Comparison of ENCODE assay signal across 8 cellular contexts in the genomic region with DNA sequence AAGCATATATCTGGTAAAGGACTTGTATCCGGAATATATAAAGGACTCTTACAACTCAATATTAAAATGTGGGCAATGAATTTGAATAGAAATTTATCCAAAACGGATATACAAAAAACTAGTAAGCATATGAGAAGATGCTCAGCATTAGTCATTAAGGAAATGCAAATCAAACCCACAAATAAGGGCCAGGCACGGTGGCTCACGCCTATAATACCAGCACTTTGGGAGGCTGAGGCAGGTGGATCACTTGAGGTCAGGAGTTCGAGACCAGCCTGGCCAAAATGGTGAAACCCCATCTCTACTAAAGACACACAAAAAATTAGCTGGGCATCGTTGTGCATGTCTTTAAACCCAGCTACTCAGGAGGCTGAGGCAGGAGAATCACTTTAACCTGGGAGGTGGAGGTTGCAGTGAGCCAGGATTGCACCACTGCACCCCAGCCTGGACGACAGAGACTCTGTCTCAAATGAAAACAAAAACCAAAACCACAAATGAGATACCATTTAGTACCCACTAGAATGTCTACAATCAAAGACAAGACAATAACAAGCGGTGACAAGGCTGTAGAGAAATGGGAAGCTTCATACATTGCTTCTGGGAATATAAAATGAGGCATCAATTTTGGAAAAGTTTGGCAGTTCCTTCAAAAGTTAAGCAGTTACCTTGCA. TPM values are rescaled to one million over a fixed set of nuclear protein-coding genes. Genes with fewer than 3 reads are reported as not detected.
DNase-seq lines count a peak whose midpoint lies in the region; ATAC-seq, FAIRE-seq and TF ChIP-seq lines count a peak whose summit lies in the region.
"Not testable (repeated sequence)": the region's sequence is repeated elsewhere in the genome, so short reads cannot be mapped to it uniquely, and the experiment has no call there.

No MANE protein-coding gene starts in this region.

- H3K79me2 ChIP-seq in OCI-LY3 (ENCODE audit: low read length) (peaks cover 98% of the 10 kb centered on the region), keratinocyte (ENCODE audit: control insufficient read depth, insufficient read depth, low read length) (peaks cover 93% of the 10 kb centered on the region)

- H3K9me3 ChIP-seq in CD4-positive, CD25-positive, alpha-beta regulatory T cell (ENCODE audit: control insufficient read depth in 2 of 2, low read length in 2 of 2); OCI-LY3 (ENCODE audit: insufficient read depth, low read length); keratinocyte (ENCODE audit: control insufficient read depth, low read depth, low read length); spleen: not testable (repeated sequence)

- intact Hi-C loops in activated CD4-positive, alpha-beta T cell treated with anti-CD3 and anti-CD28 coated beads, Interleukin-2, amount 10 ng/mL, durations not matched to agents 24 days and 14 days (cut with micrococcal nuclease); spleen (cut with DNase I; ENCODE audit: low total_unique reads): not testable (repeated sequence)

- H3K4me2 ChIP-seq in OCI-LY3 (ENCODE audit: low read length) (peak overlapping the region; percentile 61), keratinocyte (ENCODE audit: control insufficient read depth, extremely low read depth, insufficient read depth, low read depth, low read length) (peak overlapping the region; percentile 16)

- peak overlapping the region; percentile 47 for H3K27ac ChIP-seq in CD4-positive, CD25-positive, alpha-beta regulatory T cell (ENCODE audit: insufficient read depth, low read length, poor library complexity, severe bottlenecking)
- peak overlapping the region; percentile 41; the same call in 1 of the 2 replicates for H3K27ac ChIP-seq in OCI-LY3 (ENCODE audit: low read length)
- peak overlapping the region; percentile 27 for H3K27ac ChIP-seq in keratinocyte (ENCODE audit: control insufficient read depth, insufficient read depth, low read length)
- H3K27ac ChIP-seq in spleen: peak overlapping the region in 6 of 8 donors; percentile 45 to 78 (median 65)

- H4K20me1 ChIP-seq in OCI-LY3 (ENCODE audit: insufficient read depth, low read length): peaks cover 88% of the 10 kb centered on the region
- H4K20me1 ChIP-seq in keratinocyte (ENCODE audit: control insufficient read depth, extremely low read depth, insufficient read depth, low read length): peaks cover 43% of the 10 kb centered on the region

- not testable (repeated sequence) for TF ChIP-seq POLR2A in spleen (IDR thresholded peaks at IDR 0.05)

- peak overlapping the region; percentile 77 for H3K4me3 ChIP-seq in CD4-positive, CD25-positive, alpha-beta regulatory T cell (ENCODE audit: low read depth, low read length)
- H3K4me3 ChIP-seq in OCI-LY3 (ENCODE audit: low read length): peak overlapping the region; percentile 54
- not testable (repeated sequence) for H3K4me3 ChIP-seq in keratinocyte (ENCODE audit: control insufficient read depth in 2 of 3, extremely low read depth in 1 of 3, insufficient read depth in 2 of 3, low read depth in 1 of 3, low read length in 3 of 3)
- H3K4me3 ChIP-seq in spleen: peak overlapping the region in 1 of 8 donors; percentile 42

- not testable (repeated sequence) for H3K9me3 Mint-ChIP-seq in CD4-positive, CD25-positive, alpha-beta regulatory T cell; activated CD4-positive, alpha-beta T cell treated with anti-CD3 and anti-CD28 coated beads, Interleukin-2, amount 10 ng/mL, durations not matched to agents 24 days and 14 days; activated naive CD4-positive, alpha-beta T cell treated with anti-CD3 and anti-CD28 coated beads, Interleukin-2, amount 50 U/mL, for 24 hours

- not testable (repeated sequence) for H3K27me3 ChIP-seq in CD4-positive, CD25-positive, alpha-beta regulatory T cell (ENCODE audit: control insufficient read depth, insufficient read depth, low read length); OCI-LY3 (ENCODE audit: low read depth, low read length); keratinocyte (ENCODE audit: control insufficient read depth, extremely low read depth, insufficient read depth, low read length); spleen (replicated peaks in 1 of 7)

- dilution Hi-C loops in keratinocyte (cut with MboI; ENCODE audit: extremely low pct_ligation_motif_present, low sequenced_read_pairs): not testable (repeated sequence)

- H2AFZ ChIP-seq in OCI-LY3 (ENCODE audit: low read depth, low read length); keratinocyte (ENCODE audit: control insufficient read depth, low read length): not testable (repeated sequence)

- FAIRE-seq in keratinocyte (lab: Jason Lieb, UNC): not testable (repeated sequence)

- H3K27ac Mint-ChIP-seq in CD4-positive, CD25-positive, alpha-beta regulatory T cell: peak overlapping the region; percentile 73 to 87 (median 73)
- peak overlapping the region; percentile 76 for H3K27ac Mint-ChIP-seq in activated CD4-positive, alpha-beta T cell treated with anti-CD3 and anti-CD28 coated beads, Interleukin-2, amount 10 ng/mL, durations not matched to agents 24 days and 14 days
- H3K27ac Mint-ChIP-seq in activated naive CD4-positive, alpha-beta T cell treated with anti-CD3 and anti-CD28 coated beads, Interleukin-2, amount 50 U/mL, for 24 hours: peak overlapping the region; percentile 91

- H3K9ac ChIP-seq in OCI-LY3 (ENCODE audit: low read length); keratinocyte (ENCODE audit: control insufficient read depth, extremely low read depth, insufficient read depth, low read length): not testable (repeated sequence)

- H3K9me1 ChIP-seq in keratinocyte (ENCODE audit: control insufficient read depth, extremely low read depth, insufficient read depth, low read length): not testable (repeated sequence)

- WGBS in spleen, 5 donors: 47 to 60% (median 53%) methylated on average over 8 of the region's 8 CpGs

- DNase-seq in CD4-positive, CD25-positive, alpha-beta regulatory T cell: peak in 1 of 3 donors; percentile 24
- peak; percentile 62 for DNase-seq in activated CD4-positive, alpha-beta T cell treated with anti-CD3 and anti-CD28 coated beads, Interleukin-2, amount 10 ng/mL, durations not matched to agents 24 days and 14 days
- DNase-seq in keratinocyte (ENCODE audit: low read depth, low spot score); spleen: not testable (repeated sequence)

- peaks cover 69% of the 10 kb centered on the region for H3K4me1 ChIP-seq in CD4-positive, CD25-positive, alpha-beta regulatory T cell (ENCODE audit: control insufficient read depth, insufficient read depth, low read length, poor library complexity, severe bottlenecking)
- H3K4me1 ChIP-seq in OCI-LY3 (ENCODE audit: low read length) (peaks cover 51% of the 10 kb centered on the region), keratinocyte (ENCODE audit: control insufficient read depth, extremely low read depth, insufficient read depth, low read length) (peaks cover 17% of the 10 kb centered on the region), spleen (peaks cover 48 to 98% (median 85%) of the 10 kb centered on the region in 6 donors)

- peaks cover 27% of the 10 kb centered on the region for H3K36me3 Mint-ChIP-seq in CD4-positive, CD25-positive, alpha-beta regulatory T cell
- peaks cover 23% of the 10 kb centered on the region for H3K36me3 Mint-ChIP-seq in activated CD4-positive, alpha-beta T cell treated with anti-CD3 and anti-CD28 coated beads, Interleukin-2, amount 10 ng/mL, durations not matched to agents 24 days and 14 days (ENCODE audit: low read depth)
- not testable (repeated sequence) for H3K36me3 Mint-ChIP-seq in activated naive CD4-positive, alpha-beta T cell treated with anti-CD3 and anti-CD28 coated beads, Interleukin-2, amount 50 U/mL, for 24 hours

- peak in 1 of 2 donors; percentile 46 for ATAC-seq in CD4-positive, CD25-positive, alpha-beta regulatory T cell (ENCODE audit: low read depth in 2 of 2)
- ATAC-seq in GM18861 (IDR thresholded peaks at IDR 0.05; ENCODE audit: unreplicated experiment): peak; percentile 37
- peak; percentile 51 for ATAC-seq in HG02885 (IDR thresholded peaks at IDR 0.05; ENCODE audit: poor library complexity, unreplicated experiment)

- not testable (repeated sequence) for TF ChIP-seq CTCF in OCI-LY3 (IDR thresholded peaks at IDR 0.05; ENCODE audit: low read depth, low read length); keratinocyte (optimal IDR thresholded peaks at IDR 0.05 in 1 of 3, IDR thresholded peaks at IDR 0.05 in 1 of 3, conservative IDR thresholded peaks at IDR 0.05 in 1 of 3; ENCODE audit: extremely low read depth in 1 of 3, insufficient read depth in 2 of 3, low read length in 3 of 3); spleen (IDR thresholded peaks at IDR 0.05 in 8 of 11, conservative IDR thresholded peaks at IDR 0.05 in 3 of 11)

- peaks cover 18% of the 10 kb centered on the region for H3K36me3 ChIP-seq in CD4-positive, CD25-positive, alpha-beta regulatory T cell (ENCODE audit: control insufficient read depth, insufficient read depth, low read length)
- H3K36me3 ChIP-seq in OCI-LY3 (replicated peaks; ENCODE audit: low read depth, low read length): peaks cover 22% of the 10 kb centered on the region
- H3K36me3 ChIP-seq in keratinocyte (ENCODE audit: control insufficient read depth in 2 of 2, extremely low read depth in 1 of 2, insufficient read depth in 2 of 2, low read length in 2 of 2): not testable (repeated sequence)
- peaks cover 0 to 39% (median 12%) of the 10 kb centered on the region in 6 donors for H3K36me3 ChIP-seq in spleen

- not testable (repeated sequence) for H3K27me3 Mint-ChIP-seq in CD4-positive, CD25-positive, alpha-beta regulatory T cell; activated CD4-positive, alpha-beta T cell treated with anti-CD3 and anti-CD28 coated beads, Interleukin-2, amount 10 ng/mL, durations not matched to agents 24 days and 14 days; activated naive CD4-positive, alpha-beta T cell treated with anti-CD3 and anti-CD28 coated beads, Interleukin-2, amount 50 U/mL, for 24 hours

- peaks cover 51 to 81% (median 67%) of the 10 kb centered on the region in 4 donors for H3K4me1 Mint-ChIP-seq in CD4-positive, CD25-positive, alpha-beta regulatory T cell
- H3K4me1 Mint-ChIP-seq in activated CD4-positive, alpha-beta T cell treated with anti-CD3 and anti-CD28 coated beads, Interleukin-2, amount 10 ng/mL, durations not matched to agents 24 days and 14 days: peaks cover 53% of the 10 kb centered on the region
- H3K4me1 Mint-ChIP-seq in activated naive CD4-positive, alpha-beta T cell treated with anti-CD3 and anti-CD28 coated beads, Interleukin-2, amount 50 U/mL, for 24 hours: peaks cover 75% of the 10 kb centered on the region

- peak overlapping the region; percentile 68 to 90 (median 74) for H3K4me3 Mint-ChIP-seq in CD4-positive, CD25-positive, alpha-beta regulatory T cell
- H3K4me3 Mint-ChIP-seq in activated CD4-positive, alpha-beta T cell treated with anti-CD3 and anti-CD28 coated beads, Interleukin-2, amount 10 ng/mL, durations not matched to agents 24 days and 14 days: peak overlapping the region; percentile 34
- H3K4me3 Mint-ChIP-seq in activated naive CD4-positive, alpha-beta T cell treated with anti-CD3 and anti-CD28 coated beads, Interleukin-2, amount 50 U/mL, for 24 hours: peak overlapping the region; percentile 61

RNA-seq across cellular contexts. Expression of a gene that starts 15.6 kb away (rescaled TPM):
- total RNA-seq in CD4-positive, CD25-positive, alpha-beta regulatory T cell: 239 TPM
- polyA plus RNA-seq in CD4-positive, CD25-positive, alpha-beta regulatory T cell: 100 to 1,000 TPM in 2 of 4 donors, 10 to 100 TPM in 2; 94.9 to 108 (median 101) TPM
- total RNA-seq in activated CD4-positive, alpha-beta T cell treated with anti-CD3 and anti-CD28 coated beads, Interleukin-2, amount 10 ng/mL, durations not matched to agents 24 days and 14 days: 119 and 138 TPM in 2 replicates
- 33.2 to 53.8 TPM (median 50.1 TPM) in 3 replicates for polyA plus RNA-seq in keratinocyte
- 173 TPM for polyA plus RNA-seq in keratinocyte (2011; ENCODE audit: low read depth)
- 27.9 and 45.9 TPM in 2 replicates for polyA plus RNA-seq in keratinocyte (2011; cell fraction: cytosol; rRNA removed)
- polyA plus RNA-seq in keratinocyte (2011; cell fraction: nucleus; rRNA removed): 67.8 and 95.1 TPM in 2 replicates
- polyA plus RNA-seq in keratinocyte (2012; ENCODE audit: low replicate concordance): 38.1 and 60.6 TPM in 2 replicates
- 10.0 to 49.3 TPM (median 17.3 TPM) in 3 replicates for polyA minus RNA-seq in keratinocyte
- 25.1 TPM for polyA minus RNA-seq in keratinocyte (2011; cell fraction: cytosol; rRNA and poly(A)+ RNA removed)
- polyA minus RNA-seq in keratinocyte (2011; cell fraction: nucleus; rRNA and poly(A)+ RNA removed): 33.0 and 54.9 TPM in 2 replicates
- 100 to 1,000 TPM in 6 of 7 donors, 10 to 100 TPM in 1; 90.5 to 119 (median 109) TPM for total RNA-seq in spleen
- polyA plus RNA-seq in spleen: 10 to 100 TPM; 53.9 to 76.5 (median 56.2) TPM
